In genomic region chr7:139133335-139134139, GRCh38 we compare ENCODE assay signal across 1 cellular context.
TF ChIP-seq lines count a peak whose summit lies in the region.

No MANE protein-coding gene starts in this region.

TF ChIP-seq in HepG2, 621 proteins besides CTCF, POLR2A, EP300 and RAD21 (continued from another document and continues in another):
- peak; percentile 98 for TF ChIP-seq KDM5A (IDR thresholded peaks at IDR 0.05; ENCODE audit: borderline replicate concordance, low read length)
- TF ChIP-seq ZEB1 (IDR thresholded peaks at IDR 0.05; ENCODE audit: insufficient replicate concordance, low read depth): no peak
- no peak for TF ChIP-seq GRHL1 (CRISPR knock-in tag; conservative IDR thresholded peaks at IDR 0.05)
- TF ChIP-seq POLR2AphosphoS2 (IDR thresholded peaks at IDR 0.05; ENCODE audit: low read depth, low read length): no peak
- no peak for TF ChIP-seq AKAP8 (CRISPR knock-in tag; IDR thresholded peaks at IDR 0.05)
- peak; percentile 85; the same call in 1 of the 2 replicates for TF ChIP-seq NFKB2 (CRISPR knock-in tag; IDR thresholded peaks at IDR 0.05; ENCODE audit: borderline replicate concordance)
- no peak; the same call in 1 of the 2 replicates for TF ChIP-seq RNF219 (CRISPR knock-in tag; IDR thresholded peaks at IDR 0.05)
- peak; percentile 48; the same call in 1 of the 2 replicates for TF ChIP-seq MTA1 (CRISPR knock-in tag; IDR thresholded peaks at IDR 0.05; ENCODE audit: borderline replicate concordance)
- TF ChIP-seq ZNF331 (CRISPR knock-in tag; IDR thresholded peaks at IDR 0.05): peak; percentile 95
- TF ChIP-seq ZNF776 (CRISPR knock-in tag; IDR thresholded peaks at IDR 0.05): peak; percentile 67; the same call in 1 of the 2 replicates
- peak; percentile 71; the same call in 1 of the 2 replicates for TF ChIP-seq ZBTB4 (CRISPR knock-in tag; IDR thresholded peaks at IDR 0.05; ENCODE audit: borderline replicate concordance)
- TF ChIP-seq TRIM24 (CRISPR knock-in tag; IDR thresholded peaks at IDR 0.05): no peak
- peak; percentile 86 for TF ChIP-seq ZSCAN31 (CRISPR knock-in tag; IDR thresholded peaks at IDR 0.05; ENCODE audit: low read depth)
- TF ChIP-seq MEIS2 (CRISPR knock-in tag; IDR thresholded peaks at IDR 0.05): peak; percentile 47; the same call in 1 of the 2 replicates
- TF ChIP-seq ZNF276 (CRISPR knock-in tag; IDR thresholded peaks at IDR 0.05; ENCODE audit: low read depth): peak; percentile 80; the same call in 1 of the 2 replicates
- no peak for TF ChIP-seq NR2F6 (IDR thresholded peaks at IDR 0.05)
- peak; percentile 54 for TF ChIP-seq NR2F6 (CRISPR knock-in tag; IDR thresholded peaks at IDR 0.05)
- no peak for TF ChIP-seq ZNF136 (CRISPR knock-in tag; IDR thresholded peaks at IDR 0.05; ENCODE audit: low read depth)
- no peak; the same call in 1 of the 2 replicates for TF ChIP-seq TIGD3 (CRISPR knock-in tag; IDR thresholded peaks at IDR 0.05; ENCODE audit: borderline replicate concordance)
- TF ChIP-seq IRF2 (CRISPR knock-in tag; IDR thresholded peaks at IDR 0.05): peak; percentile 96
- 0 out of 2 replicates have a peak, but pooled peaks have one; percentile 45 for TF ChIP-seq FUBP1 (CRISPR knock-in tag; IDR thresholded peaks at IDR 0.05; ENCODE audit: borderline replicate concordance)
- TF ChIP-seq ZNF280D (CRISPR knock-in tag; IDR thresholded peaks at IDR 0.05): peak; percentile 71; the same call in 1 of the 2 replicates
- peak; percentile 51 for TF ChIP-seq PTBP1 (IDR thresholded peaks at IDR 0.05; ENCODE audit: low read depth, low read length, poor library complexity, severe bottlenecking)
- TF ChIP-seq ATF7 (IDR thresholded peaks at IDR 0.05): no peak
- no peak for TF ChIP-seq ATF7 (CRISPR knock-in tag; IDR thresholded peaks at IDR 0.05)
- no peak for TF ChIP-seq KDM4B (CRISPR knock-in tag; IDR thresholded peaks at IDR 0.05)
- no peak for TF ChIP-seq ZNF496 (CRISPR knock-in tag; IDR thresholded peaks at IDR 0.05; ENCODE audit: insufficient replicate concordance)
- peak; percentile 75; the same call in 1 of the 2 replicates for TF ChIP-seq KDM5B (CRISPR knock-in tag; IDR thresholded peaks at IDR 0.05; ENCODE audit: borderline replicate concordance)
- no peak for TF ChIP-seq ZNF207 (IDR thresholded peaks at IDR 0.05; ENCODE audit: borderline replicate concordance)
- TF ChIP-seq HNF4G (IDR thresholded peaks at IDR 0.05; ENCODE audit: borderline replicate concordance, low read depth, low read length): no peak
- no peak for TF ChIP-seq HNF4G (CRISPR knock-in tag; IDR thresholded peaks at IDR 0.05; ENCODE audit: borderline replicate concordance, low read depth)
- TF ChIP-seq SRSF9 (IDR thresholded peaks at IDR 0.05; ENCODE audit: borderline replicate concordance, insufficient read depth, low read depth, low read length, poor library complexity, severe bottlenecking): no peak
- no peak for TF ChIP-seq SETDB1 (CRISPR knock-in tag; IDR thresholded peaks at IDR 0.05; ENCODE audit: borderline replicate concordance)
- no peak for TF ChIP-seq ZNF329 (CRISPR knock-in tag; IDR thresholded peaks at IDR 0.05; ENCODE audit: low read depth)
- no peak for TF ChIP-seq SNAI1 (CRISPR knock-in tag; IDR thresholded peaks at IDR 0.05; ENCODE audit: borderline replicate concordance)
- TF ChIP-seq MAFF (IDR thresholded peaks at IDR 0.05; ENCODE audit: low read depth, low read length): no peak; the same call in 1 of the 2 replicates
- TF ChIP-seq ZNF850 (CRISPR knock-in tag; conservative IDR thresholded peaks at IDR 0.05): no peak
- TF ChIP-seq HDAC2 (CRISPR knock-in tag; IDR thresholded peaks at IDR 0.05): peak; percentile 91
- TF ChIP-seq ZZZ3 (CRISPR knock-in tag; IDR thresholded peaks at IDR 0.05; ENCODE audit: borderline replicate concordance): no peak
- no peak for TF ChIP-seq ZNF616 (CRISPR knock-in tag; IDR thresholded peaks at IDR 0.05; ENCODE audit: low read depth)
- TF ChIP-seq ZNF234 (CRISPR knock-in tag; conservative IDR thresholded peaks at IDR 0.05): no peak
- peak; percentile 79 for TF ChIP-seq BORCS8-MEF2B (CRISPR knock-in tag; IDR thresholded peaks at IDR 0.05)
- no peak for TF ChIP-seq BATF2 (CRISPR knock-in tag; IDR thresholded peaks at IDR 0.05)
- TF ChIP-seq FOXK1 (CRISPR knock-in tag; IDR thresholded peaks at IDR 0.05; ENCODE audit: borderline replicate concordance, low read depth): peak; percentile 87
- TF ChIP-seq ELK4 (CRISPR knock-in tag; IDR thresholded peaks at IDR 0.05; ENCODE audit: borderline replicate concordance): no peak
- peak; percentile 84; the same call in 1 of the 2 replicates for TF ChIP-seq EHMT2 (IDR thresholded peaks at IDR 0.05; ENCODE audit: borderline replicate concordance, low read depth, low read length)
- TF ChIP-seq HNF4A (CRISPR knock-in tag; IDR thresholded peaks at IDR 0.05): peak; percentile 17; the same call in 1 of the 2 replicates
- TF ChIP-seq ZNF567 (CRISPR knock-in tag; IDR thresholded peaks at IDR 0.05; ENCODE audit: borderline replicate concordance): peak; percentile 67; the same call in 1 of the 2 replicates
